ENCODE assay signal across 8 cellular contexts in the genomic region with DNA sequence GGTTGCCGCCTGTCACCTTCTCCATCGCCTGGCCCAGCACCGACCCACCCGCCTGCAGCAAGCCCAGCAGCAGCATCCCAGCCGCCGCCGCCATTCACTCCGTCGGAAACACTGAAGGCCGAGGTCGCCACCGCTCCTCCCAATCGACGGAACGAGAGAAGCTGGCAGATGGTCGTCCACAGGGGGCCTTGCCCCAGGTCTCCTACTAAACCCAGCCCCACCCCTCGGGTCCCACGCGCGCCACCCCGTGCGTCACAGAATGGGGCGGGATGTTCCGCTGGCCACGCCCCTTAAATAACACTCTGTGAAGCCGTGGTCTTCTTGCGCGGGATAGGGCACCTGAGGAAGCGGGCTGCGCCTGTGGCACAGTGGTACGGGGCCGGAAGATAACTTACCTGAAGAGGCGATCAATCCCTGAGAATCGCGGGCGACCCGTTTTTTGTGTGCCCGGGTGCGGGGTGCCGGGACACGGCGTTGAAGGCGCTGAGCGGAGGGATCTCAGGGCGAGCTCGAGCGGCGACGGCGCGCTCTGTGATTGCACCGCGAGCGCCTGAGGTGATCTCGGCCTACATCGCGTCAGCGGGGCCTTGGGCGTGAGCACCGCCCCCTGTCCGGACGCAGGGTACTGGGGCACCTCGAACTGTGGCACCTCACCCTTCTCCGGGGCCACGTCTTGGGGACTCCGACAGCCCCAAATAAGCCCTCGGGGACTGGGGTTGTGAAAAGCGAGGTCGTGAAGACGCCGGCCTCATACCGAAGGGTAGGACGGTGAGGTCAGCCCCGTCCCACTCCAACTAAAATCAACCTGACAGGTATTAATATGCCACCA. TPM values are rescaled to one million over a fixed set of nuclear protein-coding genes. Genes with fewer than 3 reads are reported as not detected.
DNase-seq lines count a peak whose midpoint lies in the region; ATAC-seq and TF ChIP-seq lines count a peak whose summit lies in the region.

CYP51A1 (minus strand) TSS at position 207 of the 829 bp plus-strand sequence; CDS start at position 94, 113 bp downstream.

- peak; percentile 90 for ATAC-seq in HG03457 (IDR thresholded peaks at IDR 0.05; ENCODE audit: unreplicated experiment)
- peak; percentile 92 for ATAC-seq in activated CD4-positive, alpha-beta T cell treated with anti-CD3 and anti-CD28 coated beads for 36 hours

- intact Hi-C loops in activated CD4-positive, alpha-beta T cell treated with anti-CD3 and anti-CD28 coated beads for 36 hours (cut with DNase I, micrococcal nuclease) = loop anchor here (1.0 to 10.0 kb wide), 11 partner anchors 45 to 1870 kb away; partner anchors contain the start of genes AKAP9 (in 2 of the 2), ANKIB1 (in 2 of the 2), GATAD1 (in 2 of the 2) and KRIT1 (in 2 of the 2)

- H3K27ac Mint-ChIP-seq in activated CD4-positive, alpha-beta T cell treated with anti-CD3 and anti-CD28 coated beads for 36 hours = peak within 1 kb of the TSS; percentile 99
- H3K27ac Mint-ChIP-seq in chondrocyte (ENCODE audit: unreplicated experiment) = peak within 1 kb of the TSS; percentile 100

- peak; percentile 93 for DNase-seq in BE2C
- DNase-seq in GM19240 (ENCODE audit: insufficient read length, low spot score) = peak; percentile 86
- DNase-seq in NCI-H524 (lab: John Stamatoyannopoulos, UW) = peak; percentile 91 to 92
- peak; percentile 94 for DNase-seq in activated CD4-positive, alpha-beta T cell treated with anti-CD3 and anti-CD28 coated beads for 36 hours
- DNase-seq in chondrocyte (ENCODE audit: low spot score) = peak; percentile 96
- peak; percentile 48 for DNase-seq in kidney epithelial cell (ENCODE audit: low read depth)
- peak; percentile 92 for DNase-seq in stimulated activated CD4-positive, alpha-beta T cell treated with anti-CD3 and anti-CD28 coated beads, Interleukin-15, amount 100 ng/mL, for 24 hours

- peaks cover 20% of the 10 kb centered on the region for H3K4me1 Mint-ChIP-seq in activated CD4-positive, alpha-beta T cell treated with anti-CD3 and anti-CD28 coated beads for 36 hours
- peaks cover 41% of the 10 kb centered on the region for H3K4me1 Mint-ChIP-seq in chondrocyte (ENCODE audit: low read depth)

- H3K27me3 ChIP-seq in BE2C (no peaks in the 10 kb centered on the region), kidney epithelial cell (ENCODE audit: control insufficient read depth, insufficient read depth, low read length) (no peaks in the 10 kb centered on the region)

- H3K4me3 ChIP-seq in BE2C (ENCODE audit: low read depth, low read length) (peak within 1 kb of the TSS; percentile 81), kidney epithelial cell (ENCODE audit: low read depth, low read length) (peak within 1 kb of the TSS; percentile 98)

- H3K27me3 Mint-ChIP-seq in activated CD4-positive, alpha-beta T cell treated with anti-CD3 and anti-CD28 coated beads for 36 hours = no peaks in the 10 kb centered on the region
- H3K27me3 Mint-ChIP-seq in chondrocyte (ENCODE audit: low read depth) = no peaks in the 10 kb centered on the region

- TF ChIP-seq CTCF in BE2C (IDR thresholded peaks at IDR 0.05; ENCODE audit: low read depth, low read length) = no peak
- TF ChIP-seq CTCF in chondrocyte (IDR thresholded peaks at IDR 0.05) = peak; percentile 41
- TF ChIP-seq CTCF in kidney epithelial cell (IDR thresholded peaks at IDR 0.05; ENCODE audit: insufficient read depth, low read length, poor library complexity, severe bottlenecking) = no peak

- POLR2A ChIA-PET in activated CD4-positive, alpha-beta T cell treated with anti-CD3 and anti-CD28 coated beads for 36 hours (lab: Charles Lee) = interaction anchor here (0.7 to 1.8 kb wide), 3 partner anchors 112 to 394 kb away, joined by 3 to 7 read pairs (median 6); partner anchors contain the start of genes ANKIB1, GATAD1, KRIT1 and RBM48

- H3K9me3 ChIP-seq in BE2C = no peaks in the 10 kb centered on the region

- no peaks in the 10 kb centered on the region for H3K9me3 Mint-ChIP-seq in activated CD4-positive, alpha-beta T cell treated with anti-CD3 and anti-CD28 coated beads for 36 hours (ENCODE audit: low read depth)
- peaks cover 3% of the 10 kb centered on the region for H3K9me3 Mint-ChIP-seq in chondrocyte (ENCODE audit: low read depth)

- CTCF ChIA-PET in activated CD4-positive, alpha-beta T cell treated with anti-CD3 and anti-CD28 coated beads for 36 hours (lab: Charles Lee) = interaction anchor here (0.6 to 2.7 kb wide), 8 partner anchors 10 to 1912 kb away, joined by 3 to 13 read pairs (median 4); partner anchors contain the start of genes GATAD1, LRRD1 and RBM48

- H3K4me3 Mint-ChIP-seq in activated CD4-positive, alpha-beta T cell treated with anti-CD3 and anti-CD28 coated beads for 36 hours = peak within 1 kb of the TSS; percentile 98
- peak within 1 kb of the TSS; percentile 99 for H3K4me3 Mint-ChIP-seq in chondrocyte (ENCODE audit: unreplicated experiment)

- H3K4me1 ChIP-seq in BE2C = no peaks in the 10 kb centered on the region

- no peaks in the 10 kb centered on the region for H3K36me3 ChIP-seq in BE2C
- H3K36me3 ChIP-seq in kidney epithelial cell (ENCODE audit: control insufficient read depth, insufficient read depth, low read length) = no peaks in the 10 kb centered on the region

- peaks cover 18% of the 10 kb centered on the region for H3K36me3 Mint-ChIP-seq in activated CD4-positive, alpha-beta T cell treated with anti-CD3 and anti-CD28 coated beads for 36 hours (ENCODE audit: low read depth)
- peaks cover 10% of the 10 kb centered on the region for H3K36me3 Mint-ChIP-seq in chondrocyte (ENCODE audit: low read depth)

RNA-seq across cellular contexts. Expression of gene CYP51A1, which starts in this region (rescaled TPM):
- 16.2 TPM for polyA plus RNA-seq in BE2C (2012; ENCODE audit: insufficient read depth, insufficient read length, low read depth)
- 10 to 100 TPM; 57.8 to 63.3 TPM for total RNA-seq in activated CD4-positive, alpha-beta T cell treated with anti-CD3 and anti-CD28 coated beads for 36 hours
- total RNA-seq in chondrocyte = 60.1 to 87.6 TPM (median 85.5 TPM) in 3 replicates
- 107 and 126 TPM in 2 replicates for total RNA-seq in kidney epithelial cell

Comparison
In these comparisons a context has a peak if more than half of its experiments do, and no peak if none do; other contexts are left out.
1. Peak in every context shown above with its lines: DNase-seq, ATAC-seq and H3K4me3 ChIP-seq.